ENCODE assay signal across 18 cellular contexts in genomic region chr16:48452991-48453760, GRCh38.
DNase-seq lines count a peak whose midpoint lies in the region; ATAC-seq, FAIRE-seq and TF ChIP-seq lines count a peak whose summit lies in the region.
"Had no signal": no experiment of that assay in that cellular context is flagged by ENCODE, and none has a peak within 500 bp of the region (broad histone marks: within the 10 kb centered on the region; RNA-seq: fewer than 3 reads in every experiment).

No MANE protein-coding gene starts in this region.

- no peaks in the 10 kb centered on the region for H3K27me3 Mint-ChIP-seq in stimulated activated naive B cell treated with anti-CD40 and anti-IgM and Interleukin-4, amounts not matched to agents 10 μg/mL and 1 μg/mL and 100 μg/mL, for 72 hours
- H3K27me3 Mint-ChIP-seq: CD4-positive, alpha-beta memory T cell had no signal

- peak; percentile 95 for ATAC-seq in Right ventricle myocardium superior (ENCODE audit: poor library complexity)
- no peak for ATAC-seq in stimulated activated naive B cell treated with anti-CD40 and anti-IgM and Interleukin-4, amounts not matched to agents 10 μg/mL and 1 μg/mL and 100 μg/mL, for 72 hours (replicated peaks)
- no peak for ATAC-seq in HG02571 (IDR thresholded peaks at IDR 0.05; ENCODE audit: unreplicated experiment)
- ATAC-seq in GM18867 (IDR thresholded peaks at IDR 0.05; ENCODE audit: unreplicated experiment), result no peak
- ATAC-seq: GM23338 had no signal

- no peak for FAIRE-seq in H54 (lab: Jason Lieb, UNC)
- FAIRE-seq: G401.6 had no signal

- no peak for TF ChIP-seq POLR2A in H54 (IDR thresholded peaks at IDR 0.05; ENCODE audit: low read depth, low read length)

- intact Hi-C loops in Right ventricle myocardium superior (cut with DNase I), result no loop called here

- peak overlapping the region; percentile 56 for H3K27ac Mint-ChIP-seq in stimulated activated naive B cell treated with anti-CD40 and anti-IgM and Interleukin-4, amounts not matched to agents 10 μg/mL and 1 μg/mL and 100 μg/mL, for 72 hours
- H3K27ac Mint-ChIP-seq: GM23338 had no signal

- no peaks in the 10 kb centered on the region for H3K36me3 Mint-ChIP-seq in stimulated activated naive B cell treated with anti-CD40 and anti-IgM and Interleukin-4, amounts not matched to agents 10 μg/mL and 1 μg/mL and 100 μg/mL, for 72 hours
- H3K36me3 Mint-ChIP-seq: CD4-positive, alpha-beta memory T cell had no signal

- no peak overlapping the region for H3K4me3 Mint-ChIP-seq in stimulated activated naive B cell treated with anti-CD40 and anti-IgM and Interleukin-4, amounts not matched to agents 10 μg/mL and 1 μg/mL and 100 μg/mL, for 72 hours
- H3K4me3 Mint-ChIP-seq: CD4-positive, alpha-beta memory T cell; GM23338 had no signal

- no peaks in the 10 kb centered on the region for H3K9me3 Mint-ChIP-seq in stimulated activated naive B cell treated with anti-CD40 and anti-IgM and Interleukin-4, amounts not matched to agents 10 μg/mL and 1 μg/mL and 100 μg/mL, for 72 hours
- H3K9me3 Mint-ChIP-seq: CD4-positive, alpha-beta memory T cell; GM23338 had no signal

- peak; percentile 20 for DNase-seq in H54 (ENCODE audit: insufficient read length, low spot score)
- DNase-seq in Right ventricle myocardium superior, result peak; percentile 49
- peak; percentile 79 for DNase-seq in mesenteric fat pad (ENCODE audit: low spot score)
- no peak for DNase-seq in stimulated activated naive B cell treated with anti-CD40 and anti-IgM and Interleukin-4, amounts not matched to agents 10 μg/mL and 1 μg/mL and 100 μg/mL, for 72 hours
- no peak for DNase-seq in stimulated activated CD4-positive, alpha-beta T cell treated with anti-CD3 and anti-CD28 coated beads, Interleukin-2, amount 100 ng/mL, for 24 hours
- DNase-seq: ACHN; BE2C; CD4-positive, alpha-beta memory T cell; DMS79 treated with DMSO at 0.1 percent for 48 hours; NCI-H1417 treated with DMSO at 0.1 percent for 48 hours; NCI-H2029; NCI-H2171 treated with DMSO at 0.1 percent for 48 hours; Peyer's patch; SHP77 treated with DMSO at 0.1 percent for 48 hours had no signal

- peaks cover 20 to 36% of the 10 kb centered on the region in 2 donors for H3K4me1 Mint-ChIP-seq in stimulated activated naive B cell treated with anti-CD40 and anti-IgM and Interleukin-4, amounts not matched to agents 10 μg/mL and 1 μg/mL and 100 μg/mL, for 72 hours
- H3K4me1 Mint-ChIP-seq: GM23338 had no signal

Comparison
In these comparisons a context has a peak if more than half of its experiments do, and no peak if none do; other contexts are left out.
1. DNase-seq: peak in H54 (single experiment), Right ventricle myocardium superior (single experiment) and mesenteric fat pad (single experiment); none in stimulated activated naive B cell treated with anti-CD40 and anti-IgM and Interleukin-4, amounts not matched to agents 10 μg/mL and 1 μg/mL and 100 μg/mL, for 72 hours (single experiment) and stimulated activated CD4-positive, alpha-beta T cell treated with anti-CD3 and anti-CD28 coated beads, Interleukin-2, amount 100 ng/mL, for 24 hours (0 of 2).